Comparison of ENCODE assay signal across 8 cellular contexts in genomic region chr3:184289426-184289938, GRCh38. TPM values are rescaled to one million over a fixed set of nuclear protein-coding genes. Genes with fewer than 3 reads are reported as not detected.
A peak's percentile ranks its signal among the peaks of the same experiment; 100 is the strongest.
DNase-seq lines count a peak whose midpoint lies in the region; ATAC-seq and TF ChIP-seq lines count a peak whose summit lies in the region.

No MANE protein-coding gene starts in this region.

- H3K27ac ChIP-seq in coronary artery (no peak overlapping the region), lower lobe of right lung (no peak overlapping the region)

- peaks cover 2% of the 10 kb centered on the region; the same call in 1 of the 2 replicates for H3K27me3 ChIP-seq in H7 (ENCODE audit: control insufficient read depth, insufficient read depth, low read length)
- H3K27me3 ChIP-seq in lower lobe of right lung (ENCODE audit: low read depth), result no peaks in the 10 kb centered on the region

- no peaks in the 10 kb centered on the region for H3K36me3 ChIP-seq in H7 (replicated peaks; ENCODE audit: control insufficient read depth, insufficient read depth, low read length)
- no peaks in the 10 kb centered on the region for H3K36me3 ChIP-seq in lower lobe of right lung

- H3K4me3 ChIP-seq in H7 (ENCODE audit: insufficient read depth, low read depth, low read length) (no peak overlapping the region), coronary artery (no peak overlapping the region), lower lobe of right lung (no peak overlapping the region)

- peak; percentile 20 for TF ChIP-seq CTCF in coronary artery (IDR thresholded peaks at IDR 0.05)
- peak; percentile 54 for TF ChIP-seq CTCF in lower lobe of right lung (IDR thresholded peaks at IDR 0.05)

- ATAC-seq in lower lobe of right lung (peak; percentile 49 to 54), GM21423 (IDR thresholded peaks at IDR 0.05; ENCODE audit: unreplicated experiment) (no peak)

- no peaks in the 10 kb centered on the region for H3K4me1 ChIP-seq in lower lobe of right lung

- intact Hi-C loops in lower lobe of right lung (cut with DNase I), result no loop called here

- H3K9me3 ChIP-seq in lower lobe of right lung, result no peaks in the 10 kb centered on the region

- DNase-seq in AML-193 (lab: John Stamatoyannopoulos, UW), result peak; percentile 70 to 73
- peak; percentile 92 for DNase-seq in H7
- DNase-seq in NCI-H460 (ENCODE audit: extremely low read depth, low read depth), result peak; percentile 42
- DNase-seq in activated CD4-positive, alpha-beta T cell treated with anti-CD3 and anti-CD28 coated beads for 4 hours, result peak; percentile 56 to 67
- DNase-seq in coronary artery (ENCODE audit: low spot score), result no peak
- DNase-seq in lower lobe of right lung, result peak; percentile 58
- DNase-seq in stimulated activated CD8-positive, alpha-beta memory T cell treated with anti-CD3 and anti-CD28 coated beads, Interleukin-4, amount 100 ng/mL, for 24 hours (ENCODE audit: low read depth), result peak; percentile 50

RNA-seq across cellular contexts. Expression of gene PSMD2, which starts 9.6 kb away (rescaled TPM):
- 378 and 392 TPM in 2 replicates for total RNA-seq in H7 (2014; rRNA removed; shearing (Covaris generic))
- total RNA-seq in NCI-H460 (2014; rRNA removed; shearing (Covaris generic)), result 140 and 164 TPM in 2 replicates
- 211 and 232 TPM in 2 replicates for polyA plus RNA-seq in NCI-H460 (2014; cell fraction: nucleus; rRNA removed)
- 135 TPM for total RNA-seq in lower lobe of right lung

RNA-seq across cellular contexts. Expression of gene ECE2, which starts 13.7 kb away (rescaled TPM):
- total RNA-seq in H7 (2014; rRNA removed; shearing (Covaris generic)), result not detected in 2 replicates
- not detected in 2 replicates for total RNA-seq in NCI-H460 (2014; rRNA removed; shearing (Covaris generic))
- not detected in 2 replicates for polyA plus RNA-seq in NCI-H460 (2014; cell fraction: nucleus; rRNA removed)
- total RNA-seq in lower lobe of right lung, result not detected

RNA-seq across cellular contexts. Expression of gene EIF4G1, which starts 24.9 kb away (rescaled TPM):
- 359 and 392 TPM in 2 replicates for total RNA-seq in H7 (2014; rRNA removed; shearing (Covaris generic))
- 160 and 178 TPM in 2 replicates for total RNA-seq in NCI-H460 (2014; rRNA removed; shearing (Covaris generic))
- polyA plus RNA-seq in NCI-H460 (2014; cell fraction: nucleus; rRNA removed), result 164 and 210 TPM in 2 replicates
- 271 TPM for total RNA-seq in lower lobe of right lung

RNA-seq across cellular contexts. Expression of gene CAMK2N2, which starts 28.1 kb away (rescaled TPM):
- total RNA-seq in H7 (2014; rRNA removed; shearing (Covaris generic)), result 1.5 and 1.6 TPM in 2 replicates
- 0.23 TPM in 1 of 2 replicates, not detected in the other for total RNA-seq in NCI-H460 (2014; rRNA removed; shearing (Covaris generic))
- not detected in 2 replicates for polyA plus RNA-seq in NCI-H460 (2014; cell fraction: nucleus; rRNA removed)
- total RNA-seq in lower lobe of right lung, result not detected

RNA-seq across cellular contexts. Expression of gene EEF1AKMT4, which starts 40.0 kb away (rescaled TPM):
- 10.1 and 15.2 TPM in 2 replicates for total RNA-seq in H7 (2014; rRNA removed; shearing (Covaris generic))
- total RNA-seq in NCI-H460 (2014; rRNA removed; shearing (Covaris generic)), result 15.1 and 15.8 TPM in 2 replicates
- 8.7 and 14.6 TPM in 2 replicates for polyA plus RNA-seq in NCI-H460 (2014; cell fraction: nucleus; rRNA removed)
- 2.6 TPM for total RNA-seq in lower lobe of right lung
